In the genomic region with DNA sequence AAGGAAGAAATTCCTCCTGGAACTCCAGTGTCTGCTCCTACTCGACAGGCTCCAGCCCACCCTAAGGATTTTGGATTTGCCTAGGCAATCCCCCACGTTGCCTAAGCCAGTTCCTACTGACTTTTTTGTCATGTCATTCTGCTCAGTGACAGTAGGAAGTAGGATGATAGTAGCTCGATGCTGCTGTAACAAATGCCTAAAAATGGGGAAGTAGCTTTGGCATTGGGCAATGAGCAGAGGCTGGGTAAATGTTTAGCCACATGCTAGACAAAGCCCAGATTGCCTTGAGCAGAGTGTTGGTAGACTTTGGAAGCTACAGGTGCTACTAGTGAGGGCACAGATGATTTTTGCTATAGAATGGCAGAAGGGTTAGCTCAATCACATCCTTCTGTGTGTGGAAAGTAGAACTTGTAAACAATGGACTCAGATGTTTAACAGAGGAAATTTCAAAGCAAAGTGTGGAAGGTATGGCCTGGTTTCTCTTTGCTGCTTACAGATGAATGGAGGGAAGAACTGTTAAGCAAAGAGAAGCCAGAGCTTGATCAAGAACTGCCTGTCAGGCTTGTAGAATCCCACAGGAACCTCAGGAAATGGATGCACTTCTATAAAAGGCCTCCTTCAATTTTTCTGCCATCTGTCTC, we compare ENCODE assay signal across 22 cellular contexts.
DNase-seq lines count a peak whose midpoint lies in the region; ATAC-seq, FAIRE-seq and TF ChIP-seq lines count a peak whose summit lies in the region.
"Had no signal": no experiment of that assay in that cellular context is flagged by ENCODE, and none has a peak within 500 bp of the region (broad histone marks: within the 10 kb centered on the region; RNA-seq: fewer than 3 reads in every experiment).

No MANE protein-coding gene starts in this region.

- H3K9me3 ChIP-seq in left lung, result no peaks in the 10 kb centered on the region
- H3K9me3 ChIP-seq: breast epithelium, Caco-2, heart left ventricle had no signal

- DNase-seq in GM12891 (ENCODE audit: insufficient read length, low spot score) (no peak), RPMI8226 (peak; percentile 21), left lung (peak in 1 of 2 donors; percentile 50), HUDEP-2 (lab: John Stamatoyannopoulos, UW; ENCODE audit: unreplicated experiment in 76 of 76) (no peak), nephron progenitor cell (no peak)
- no peak for DNase-seq in activated CD8-positive, alpha-beta memory T cell treated with anti-CD3 and anti-CD28 coated beads for 24 hours
- DNase-seq: activated CD4-positive, alpha-beta T cell treated with anti-CD3 and anti-CD28 coated beads, Interleukin-2, amount 10 ng/mL, durations not matched to agents 7 days and 5 days; activated naive CD8-positive, alpha-beta T cell treated with anti-CD3 and anti-CD28 coated beads for 36 hours; activated T-cell treated with anti-CD3 and anti-CD28 coated beads, Interleukin-2, amount 50 U/mL, for 4 hours; Caco-2; dorsolateral prefrontal cortex; heart left ventricle; NCI-H2081; NCI-H526; occipital lobe; T-helper 2 cell had no signal

- intact Hi-C loops in left lung (cut with DNase I), result no loop called here

- peak; percentile 9 for FAIRE-seq in GM12891 (lab: Jason Lieb, UNC)
- FAIRE-seq: islet of Langerhans had no signal

- H3K4me1 ChIP-seq in left lung, result peaks cover 0 to 7% of the 10 kb centered on the region in 2 donors
- H3K4me1 ChIP-seq: breast epithelium, Caco-2 had no signal

- peaks cover 30% of the 10 kb centered on the region for H3K36me3 Mint-ChIP-seq in nephron progenitor cell (ENCODE audit: low read depth)

- TF ChIP-seq CTCF in left lung (IDR thresholded peaks at IDR 0.05) (no peak), nephron progenitor cell (IDR thresholded peaks at IDR 0.05) (no peak)

- H3K4me3 ChIP-seq in left lung, result no peak overlapping the region
- H3K4me3 ChIP-seq: breast epithelium, dorsolateral prefrontal cortex, heart left ventricle had no signal

- H3K4me3 Mint-ChIP-seq in nephron progenitor cell, result no peak overlapping the region
- H3K4me3 Mint-ChIP-seq: activated CD4-positive, alpha-beta T cell treated with anti-CD3 and anti-CD28 coated beads, Interleukin-2, amount 10 ng/mL, durations not matched to agents 7 days and 5 days; activated naive CD8-positive, alpha-beta T cell treated with anti-CD3 and anti-CD28 coated beads for 36 hours; activated T-cell treated with anti-CD3 and anti-CD28 coated beads, Interleukin-2, amount 50 U/mL, for 4 hours; stimulated activated effector memory CD8-positive, alpha-beta T cell treated with anti-CD3 and anti-CD28 coated beads, Interleukin-12 subunit alpha, Interleukin-12 subunit beta, amount 100 ng/mL, for 72 hours had no signal

- no peaks in the 10 kb centered on the region for H3K27me3 ChIP-seq in left lung
- H3K27me3 ChIP-seq: breast epithelium, dorsolateral prefrontal cortex, heart left ventricle had no signal

- peak overlapping the region in 1 of 2 donors; percentile 66 for H3K27ac ChIP-seq in left lung
- H3K27ac ChIP-seq: breast epithelium, dorsolateral prefrontal cortex, heart left ventricle, RWPE1 had no signal

- no peak for TF ChIP-seq POLR2A in GM12891 (IDR thresholded peaks at IDR 0.05; ENCODE audit: low read depth, low read length)

- peaks cover 5% of the 10 kb centered on the region for H3K4me1 Mint-ChIP-seq in nephron progenitor cell
- H3K4me1 Mint-ChIP-seq: activated CD4-positive, alpha-beta T cell treated with anti-CD3 and anti-CD28 coated beads, Interleukin-2, amount 10 ng/mL, durations not matched to agents 7 days and 5 days; activated naive CD8-positive, alpha-beta T cell treated with anti-CD3 and anti-CD28 coated beads for 36 hours had no signal

- peak; percentile 84 for ATAC-seq in HG03354 (IDR thresholded peaks at IDR 0.05; ENCODE audit: poor library complexity, severe bottlenecking, unreplicated experiment)
- ATAC-seq in left lung, result peak; percentile 77
- ATAC-seq in HG02678 (IDR thresholded peaks at IDR 0.05; ENCODE audit: unreplicated experiment), result no peak
- ATAC-seq: activated T-cell treated with anti-CD3 and anti-CD28 coated beads, Interleukin-2, amount 50 U/mL, for 4 hours; stimulated activated effector memory CD8-positive, alpha-beta T cell treated with anti-CD3 and anti-CD28 coated beads, Interleukin-12 subunit alpha, Interleukin-12 subunit beta, amount 100 ng/mL, for 72 hours had no signal

- no peaks in the 10 kb centered on the region for H3K27me3 Mint-ChIP-seq in nephron progenitor cell (ENCODE audit: low read depth, poor library complexity)
- H3K27me3 Mint-ChIP-seq: activated CD4-positive, alpha-beta T cell treated with anti-CD3 and anti-CD28 coated beads, Interleukin-2, amount 10 ng/mL, durations not matched to agents 7 days and 5 days; activated naive CD8-positive, alpha-beta T cell treated with anti-CD3 and anti-CD28 coated beads for 36 hours had no signal

- H3K27ac Mint-ChIP-seq in nephron progenitor cell, result no peak overlapping the region
- H3K27ac Mint-ChIP-seq: activated CD4-positive, alpha-beta T cell treated with anti-CD3 and anti-CD28 coated beads, Interleukin-2, amount 10 ng/mL, durations not matched to agents 7 days and 5 days; activated naive CD8-positive, alpha-beta T cell treated with anti-CD3 and anti-CD28 coated beads for 36 hours; stimulated activated effector memory CD8-positive, alpha-beta T cell treated with anti-CD3 and anti-CD28 coated beads, Interleukin-12 subunit alpha, Interleukin-12 subunit beta, amount 100 ng/mL, for 72 hours had no signal

- no peaks in the 10 kb centered on the region for H3K36me3 ChIP-seq in left lung
- H3K36me3 ChIP-seq: breast epithelium, heart left ventricle had no signal

- H3K9me3 Mint-ChIP-seq in nephron progenitor cell, result no peaks in the 10 kb centered on the region
- H3K9me3 Mint-ChIP-seq: activated CD4-positive, alpha-beta T cell treated with anti-CD3 and anti-CD28 coated beads, Interleukin-2, amount 10 ng/mL, durations not matched to agents 7 days and 5 days; activated naive CD8-positive, alpha-beta T cell treated with anti-CD3 and anti-CD28 coated beads for 36 hours; activated T-cell treated with anti-CD3 and anti-CD28 coated beads, Interleukin-2, amount 50 U/mL, for 4 hours; stimulated activated effector memory CD8-positive, alpha-beta T cell treated with anti-CD3 and anti-CD28 coated beads, Interleukin-12 subunit alpha, Interleukin-12 subunit beta, amount 100 ng/mL, for 72 hours had no signal

TF ChIP-seq in GM12891, 5 proteins besides CTCF, POLR2A, EP300 and RAD21:
- TF ChIP-seq POLR2AphosphoS5 (IDR thresholded peaks at IDR 0.05; ENCODE audit: low read depth, low read length) (no peak), PAX5 (IDR thresholded peaks at IDR 0.05; ENCODE audit: insufficient read depth, low read length, severe bottlenecking) (no peak), SPI1 (IDR thresholded peaks at IDR 0.05; ENCODE audit: low read depth, low read length) (no peak), TAF1 (IDR thresholded peaks at IDR 0.05; ENCODE audit: low read depth, low read length) (no peak), POU2F2 (IDR thresholded peaks at IDR 0.05; ENCODE audit: low read depth, low read length) (no peak)
